Comparison of ENCODE assay signal across 8 cellular contexts in genomic region chr5:73565166-73565968, GRCh38. TPM values are rescaled to one million over a fixed set of nuclear protein-coding genes. Genes with fewer than 3 reads are reported as not detected.
DNase-seq lines count a peak whose midpoint lies in the region; ATAC-seq and TF ChIP-seq lines count a peak whose summit lies in the region.

Gene ANKRA2 (minus strand): TSS chr5:73565639. CDS start chr5:73562881, 2,758 bp downstream.
Gene UTP15 (plus strand): TSS chr5:73565743. CDS start chr5:73567345, 1,602 bp downstream.

- H3K4me3 Mint-ChIP-seq in activated T-cell treated with anti-CD3 and anti-CD28 coated beads, Interleukin-2, amount 50 U/mL, for 4 hours: peak within 1 kb of the TSS; percentile 97

- no peak for TF ChIP-seq CTCF in Panc1 (IDR thresholded peaks at IDR 0.05)

- ATAC-seq in GM21723 (IDR thresholded peaks at IDR 0.05; ENCODE audit: unreplicated experiment) (peak; percentile 95), Panc1 (peak; percentile 97)
- peak; percentile 94 to 96 for ATAC-seq in activated T-cell treated with anti-CD3 and anti-CD28 coated beads, Interleukin-2, amount 50 U/mL, for 4 hours

- no peaks in the 10 kb centered on the region for H3K9me3 ChIP-seq in Panc1 (ENCODE audit: control insufficient read depth, insufficient read depth, low read depth, low read length)
- H3K9me3 ChIP-seq in mucosa of rectum (ENCODE audit: control insufficient read depth in 2 of 2, low read length in 2 of 2): no peaks in the 10 kb centered on the region

- intact Hi-C loops in Panc1 (cut with micrococcal nuclease; ENCODE audit: unreplicated experiment): no loop called here

- H3K27ac ChIP-seq in Panc1 (ENCODE audit: low read length) (peak within 1 kb of the TSS; percentile 99), mucosa of rectum (ENCODE audit: low read depth in 2 of 2, low read length in 2 of 2) (peak within 1 kb of the TSS; percentile 83 to 93)

- no TSS peak for BruUV-seq in Panc1 (replicated peaks; lab: Mats Ljungman, UMichigan)

- H3K27me3 ChIP-seq in Panc1 (ENCODE audit: control insufficient read depth, insufficient read depth, low read length) (no peaks in the 10 kb centered on the region), mucosa of rectum (ENCODE audit: control insufficient read depth in 2 of 2, insufficient read depth in 2 of 2, low read length in 2 of 2) (no peaks in the 10 kb centered on the region)

- H3K36me3 ChIP-seq in Panc1 (ENCODE audit: control insufficient read depth, insufficient read depth, low read length) (peaks cover 7% of the 10 kb centered on the region), mucosa of rectum (ENCODE audit: control insufficient read depth in 2 of 2, insufficient read depth in 2 of 2, low read length in 2 of 2) (peaks cover 10 to 13% of the 10 kb centered on the region in 2 donors)

- in situ Hi-C loops in Panc1 (cut with HindIII; ENCODE audit: low pct_unique_long_range_greater_than_20kb, low sequenced_read_pairs): no loop called here

- no peaks in the 10 kb centered on the region for H3K27me3 Mint-ChIP-seq in activated T-cell treated with anti-CD3 and anti-CD28 coated beads, Interleukin-2, amount 50 U/mL, for 4 hours (ENCODE audit: low read depth)

- no peaks in the 10 kb centered on the region for H3K9me3 Mint-ChIP-seq in activated T-cell treated with anti-CD3 and anti-CD28 coated beads, Interleukin-2, amount 50 U/mL, for 4 hours

- POLR2A ChIA-PET in Panc1 (lab: Charles Lee): interaction anchor here (0.6 kb wide), 1 partner anchor 252 kb away, joined by 3 read pairs; no protein-coding TSS in a partner anchor

- peak; percentile 87 for TF ChIP-seq POLR2A in erythroblast (IDR thresholded peaks at IDR 0.05; ENCODE audit: low read length)

- peaks cover 17% of the 10 kb centered on the region for H3K36me3 Mint-ChIP-seq in activated T-cell treated with anti-CD3 and anti-CD28 coated beads, Interleukin-2, amount 50 U/mL, for 4 hours (ENCODE audit: insufficient read depth)

- DNase-seq in DMS53 (lab: John Stamatoyannopoulos, UW): peak; percentile 99
- peak; percentile 94 for DNase-seq in KG1 (lab: John Stamatoyannopoulos, UW)
- peak; percentile 85 for DNase-seq in Panc1 (ENCODE audit: low read depth, low spot score)
- peak; percentile 99 for DNase-seq in activated T-cell treated with anti-CD3 and anti-CD28 coated beads, Interleukin-2, amount 50 U/mL, for 4 hours
- DNase-seq in erythroblast (lab: John Stamatoyannopoulos, UW): peak; percentile 99 to 100
- DNase-seq in stimulated activated CD8-positive, alpha-beta memory T cell treated with anti-CD3 and anti-CD28 coated beads, Interleukin-4, amount 100 ng/mL, for 48 hours: peak; percentile 100

- H3K4me1 Mint-ChIP-seq in activated T-cell treated with anti-CD3 and anti-CD28 coated beads, Interleukin-2, amount 50 U/mL, for 4 hours (ENCODE audit: low read depth): peaks cover 47% of the 10 kb centered on the region

- peaks cover 19% of the 10 kb centered on the region; the same call in 1 of the 2 replicates for H3K4me1 ChIP-seq in Panc1 (ENCODE audit: control insufficient read depth, insufficient read depth, low read length)
- H3K4me1 ChIP-seq in mucosa of rectum (ENCODE audit: control insufficient read depth in 2 of 2, insufficient read depth in 2 of 2, low read length in 2 of 2): peaks cover 20 to 21% of the 10 kb centered on the region in 2 donors

- CTCF ChIA-PET in Panc1 (lab: Charles Lee): interaction anchor here (0.7 kb wide), 1 partner anchor 228 kb away, joined by 3 read pairs; no protein-coding TSS in a partner anchor

- peak within 1 kb of the TSS; percentile 94 to 99 for H3K9ac ChIP-seq in mucosa of rectum (ENCODE audit: low read depth in 1 of 2, low read length in 2 of 2)

- H3K4me3 ChIP-seq in Panc1 (ENCODE audit: low read depth in 2 of 2, low read length in 2 of 2) (peak within 1 kb of the TSS; percentile 98 to 100), mucosa of rectum (ENCODE audit: low read length in 2 of 2) (peak within 1 kb of the TSS; percentile 91)

RNA-seq across cellular contexts. Expression of gene ANKRA2, which starts in this region (rescaled TPM):
- total RNA-seq in Panc1 (2021; ENCODE audit: unreplicated experiment): 6.7 TPM
- polyA plus RNA-seq in Panc1 (2012; ENCODE audit: insufficient read length): 8.6 TPM
- total RNA-seq in activated T-cell treated with anti-CD3 and anti-CD28 coated beads, Interleukin-2, amount 50 U/mL, for 4 hours: 1 to 10 TPM; 5.5 to 9.8 (median 7.4) TPM

RNA-seq across cellular contexts. Expression of gene UTP15, which starts in this region (rescaled TPM):
- total RNA-seq in Panc1 (2021; ENCODE audit: unreplicated experiment): 38.8 TPM
- 8.5 TPM for polyA plus RNA-seq in Panc1 (2012; ENCODE audit: insufficient read length)
- total RNA-seq in activated T-cell treated with anti-CD3 and anti-CD28 coated beads, Interleukin-2, amount 50 U/mL, for 4 hours: 10 to 100 TPM; 72.9 to 78.1 (median 74.7) TPM

Comparison
In these comparisons a context has a peak if more than half of its experiments do, and no peak if none do; other contexts are left out.
1. Peak in every context shown above with its lines: DNase-seq, ATAC-seq, H3K4me3 ChIP-seq and H3K27ac ChIP-seq.